Comparison of ENCODE assay signal across 23 cellular contexts in genomic region chr6:107769053-107769658, GRCh38. TPM values are rescaled to one million over a fixed set of nuclear protein-coding genes. Genes with fewer than 3 reads are reported as not detected.
"Had no signal": no experiment of that assay in that cellular context is flagged by ENCODE, and none has a peak within 500 bp of the region (broad histone marks: within the 10 kb centered on the region; RNA-seq: fewer than 3 reads in every experiment).

No MANE protein-coding gene starts in this region.

- H3K27ac ChIP-seq: body of pancreas, colonic mucosa, gastroesophageal sphincter, lower lobe of right lung, right atrium auricular region, skin epidermis, tibial nerve, vagina had no signal

- DNase-seq: activated CD4-positive, alpha-beta T cell treated with anti-CD3 and anti-CD28 coated beads, Interleukin-2, amount 10 ng/mL, durations not matched to agents 24 days and 14 days; activated CD4-positive, CD25-positive, alpha-beta regulatory T cell; activated CD8-positive, alpha-beta T cell treated with anti-CD3 and anti-CD28 coated beads for 36 hours; activated naive CD4-positive, alpha-beta T cell; activated naive CD8-positive, alpha-beta T cell treated with anti-CD3 and anti-CD28 coated beads, Interleukin-2, amount 10 ng/mL, durations not matched to agents 7 days and 5 days; activated T-cell treated with anti-CD3 and anti-CD28 coated beads, Interleukin-2, amount 50 U/mL, for 1 hour; body of pancreas; central memory CD4-positive, alpha-beta T cell; colonic mucosa; left cardiac atrium; lower lobe of right lung had no signal

- FAIRE-seq: endometrium had no signal

- H3K4me3 ChIP-seq: body of pancreas, colonic mucosa, gastroesophageal sphincter, lower lobe of right lung, right atrium auricular region, skin epidermis, tibial nerve, vagina had no signal

- H3K9me3 Mint-ChIP-seq: neural crest cell had no signal

- ATAC-seq: activated CD8-positive, alpha-beta T cell treated with anti-CD3 and anti-CD28 coated beads for 36 hours; activated T-helper 17 cell treated with anti-CD3 and anti-CD28 coated beads, Interleukin-2, amount 50 U/mL, for 72 hours; body of pancreas; gastroesophageal sphincter; left cardiac atrium; lower lobe of right lung had no signal

- H3K27me3 ChIP-seq: body of pancreas, colonic mucosa, gastroesophageal sphincter, right atrium auricular region, tibial nerve, vagina had no signal

- H3K9me3 ChIP-seq: body of pancreas, colonic mucosa, gastroesophageal sphincter, lower lobe of right lung, right atrium auricular region, tibial nerve, vagina had no signal

- H3K36me3 ChIP-seq: colonic mucosa, gastroesophageal sphincter, lower lobe of right lung, right atrium auricular region, tibial nerve, vagina had no signal

- H3K27ac Mint-ChIP-seq: activated CD4-positive, alpha-beta T cell treated with anti-CD3 and anti-CD28 coated beads, Interleukin-2, amount 10 ng/mL, durations not matched to agents 24 days and 14 days; activated CD8-positive, alpha-beta T cell treated with anti-CD3 and anti-CD28 coated beads for 36 hours; activated naive CD8-positive, alpha-beta T cell treated with anti-CD3 and anti-CD28 coated beads, Interleukin-2, amount 10 ng/mL, durations not matched to agents 7 days and 5 days; activated T-helper 17 cell treated with anti-CD3 and anti-CD28 coated beads, Interleukin-2, amount 50 U/mL, for 72 hours; progenitor cell of endocrine pancreas; stimulated activated naive CD8-positive, alpha-beta T cell treated with anti-CD3 and anti-CD28 coated beads, Interleukin-15, Interleukin-2, amounts not matched to agents 100 ng/mL and 50 ng/mL, for 24 hours; T-helper 2 cell treated with Interferon-gamma antibody and Interleukin-4, amounts not matched to agents 5 μg/mL and 100 μg/mL, for 36 hours had no signal

- H3K4me1 ChIP-seq: body of pancreas, colonic mucosa, gastroesophageal sphincter, lower lobe of right lung, right atrium auricular region, tibial nerve, vagina had no signal

- H3K27me3 Mint-ChIP-seq: activated CD4-positive, alpha-beta T cell treated with anti-CD3 and anti-CD28 coated beads, Interleukin-2, amount 10 ng/mL, durations not matched to agents 24 days and 14 days; activated CD8-positive, alpha-beta T cell treated with anti-CD3 and anti-CD28 coated beads for 36 hours; activated naive CD8-positive, alpha-beta T cell treated with anti-CD3 and anti-CD28 coated beads, Interleukin-2, amount 10 ng/mL, durations not matched to agents 7 days and 5 days; activated T-helper 17 cell treated with anti-CD3 and anti-CD28 coated beads, Interleukin-2, amount 50 U/mL, for 72 hours; progenitor cell of endocrine pancreas; stimulated activated naive CD8-positive, alpha-beta T cell treated with anti-CD3 and anti-CD28 coated beads, Interleukin-15, Interleukin-2, amounts not matched to agents 100 ng/mL and 50 ng/mL, for 24 hours had no signal

- H3K4me3 Mint-ChIP-seq: activated CD4-positive, alpha-beta T cell treated with anti-CD3 and anti-CD28 coated beads, Interleukin-2, amount 10 ng/mL, durations not matched to agents 24 days and 14 days; activated CD8-positive, alpha-beta T cell treated with anti-CD3 and anti-CD28 coated beads for 36 hours; activated naive CD8-positive, alpha-beta T cell treated with anti-CD3 and anti-CD28 coated beads, Interleukin-2, amount 10 ng/mL, durations not matched to agents 7 days and 5 days; activated T-helper 17 cell treated with anti-CD3 and anti-CD28 coated beads, Interleukin-2, amount 50 U/mL, for 72 hours; neural crest cell; stimulated activated naive CD8-positive, alpha-beta T cell treated with anti-CD3 and anti-CD28 coated beads, Interleukin-15, Interleukin-2, amounts not matched to agents 100 ng/mL and 50 ng/mL, for 24 hours; T-helper 2 cell treated with Interferon-gamma antibody and Interleukin-4, amounts not matched to agents 5 μg/mL and 100 μg/mL, for 36 hours had no signal

RNA-seq across cellular contexts. Expression of gene SCML4, which starts 55.0 kb away (rescaled TPM):
- total RNA-seq: osteoblast had no signal
